In genomic region chr15:84955089-84955848, GRCh38 we compare ENCODE assay signal across 8 cellular contexts. TPM values are rescaled to one million over a fixed set of nuclear protein-coding genes. Genes with fewer than 3 reads are reported as not detected.
DNase-seq lines count a peak whose midpoint lies in the region; ATAC-seq and TF ChIP-seq lines count a peak whose summit lies in the region.

No MANE protein-coding gene starts in this region.

- H3K9me3 Mint-ChIP-seq in naive B cell, result no peaks in the 10 kb centered on the region

- peaks cover 10 to 26% (median 14%) of the 10 kb centered on the region in 3 donors for H3K27me3 Mint-ChIP-seq in naive B cell

- H3K36me3 Mint-ChIP-seq in naive B cell, result no peaks in the 10 kb centered on the region

- H3K4me3 Mint-ChIP-seq in naive B cell, result peak overlapping the region in 3 of 8 donors; percentile 7 to 58 (median 29)

- peak overlapping the region in 1 of 6 donors; percentile 50 for H3K27ac Mint-ChIP-seq in naive B cell

- ATAC-seq in naive B cell (ENCODE audit: low read depth in 2 of 2), result peak; percentile 59 to 70

- peaks cover 13 to 18% (median 15%) of the 10 kb centered on the region in 3 donors for H3K4me1 Mint-ChIP-seq in naive B cell

- DNase-seq in AG08396 (ENCODE audit: low spot score), result peak; percentile 78
- DNase-seq in GM19240 (ENCODE audit: insufficient read length, low spot score), result peak; percentile 19
- DNase-seq in NCI-H526 (lab: John Stamatoyannopoulos, UW), result peak; percentile 13 to 83
- DNase-seq in activated CD8-positive, alpha-beta memory T cell treated with anti-CD3 and anti-CD28 coated beads, Interleukin-2, amount 50 U/mL, for 48 hours, result peak; percentile 56
- peak; percentile 11 to 21 for DNase-seq in erythroblast (lab: John Stamatoyannopoulos, UW)
- DNase-seq in naive B cell, result peak; percentile 26
- peak in 48 of 49 donors; percentile 12 to 84 (median 61) for DNase-seq in substantia nigra (lab: John Stamatoyannopoulos, UW)
- no peak for DNase-seq in effector CD8-positive, alpha-beta T cell (lab: John Stamatoyannopoulos, UW)

- peak overlapping the region; percentile 71 for H3K27ac ChIP-seq in substantia nigra (ENCODE audit: low read depth, low read length, poor library complexity, severe bottlenecking)

- no peak for TF ChIP-seq POLR2A in erythroblast (IDR thresholded peaks at IDR 0.05; ENCODE audit: low read length)

RNA-seq across cellular contexts. Expression of gene PDE8A, which starts 26.4 kb away (rescaled TPM):
- 1 to 10 TPM; 3.1 to 6.5 (median 4.0) TPM for polyA plus RNA-seq in naive B cell (ENCODE audit: low read depth in 6 of 6)
